8 cellular contexts compared by ENCODE assay signal in the genomic region with DNA sequence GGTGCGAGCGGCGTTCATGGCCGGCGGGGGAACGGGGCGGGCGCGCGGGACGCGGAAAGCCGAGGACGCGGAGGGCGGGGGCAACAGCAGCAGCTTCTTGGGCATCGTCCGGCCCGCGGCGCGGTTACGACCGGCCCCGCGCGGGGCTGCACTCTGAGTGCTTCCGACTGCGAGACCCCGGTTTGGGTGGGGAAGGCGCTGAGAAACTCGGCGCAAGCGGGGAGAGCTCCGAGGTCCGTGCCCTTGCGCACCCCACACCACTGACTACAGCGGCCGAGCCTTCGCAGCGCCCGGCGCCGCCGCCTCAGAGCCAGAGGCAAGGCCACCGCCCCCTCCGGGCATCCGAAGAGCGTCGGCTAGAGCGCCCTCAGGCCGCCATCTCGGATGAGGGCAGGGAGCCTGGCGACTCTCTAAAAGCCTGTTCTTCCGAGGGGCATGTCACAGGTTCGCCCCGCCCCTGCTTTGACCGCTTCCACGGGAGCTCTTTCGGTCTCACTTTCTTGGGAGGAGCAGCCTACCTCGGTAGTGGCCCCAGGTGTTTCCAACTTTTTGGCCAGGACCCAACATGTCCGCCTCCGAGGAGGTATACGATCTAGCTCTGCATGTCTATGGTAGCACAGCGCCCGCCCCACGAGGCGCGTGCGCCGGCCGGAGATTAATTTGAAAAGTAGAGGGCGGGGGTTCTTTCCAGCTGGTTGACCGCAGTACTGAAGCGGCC. TPM values are rescaled to one million over a fixed set of nuclear protein-coding genes. Genes with fewer than 3 reads are reported as not detected.
DNase-seq lines count a peak whose midpoint lies in the region; ATAC-seq and TF ChIP-seq lines count a peak whose summit lies in the region.

A gene with protein sequence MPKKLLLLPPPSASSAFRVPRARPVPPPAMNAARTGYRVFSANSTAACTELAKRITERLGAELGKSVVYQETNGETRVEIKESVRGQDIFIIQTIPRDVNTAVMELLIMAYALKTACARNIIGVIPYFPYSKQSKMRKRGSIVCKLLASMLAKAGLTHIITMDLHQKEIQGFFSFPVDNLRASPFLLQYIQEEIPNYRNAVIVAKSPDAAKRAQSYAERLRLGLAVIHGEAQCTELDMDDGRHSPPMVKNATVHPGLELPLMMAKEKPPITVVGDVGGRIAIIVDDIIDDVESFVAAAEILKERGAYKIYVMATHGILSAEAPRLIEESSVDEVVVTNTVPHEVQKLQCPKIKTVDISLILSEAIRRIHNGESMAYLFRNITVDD (minus strand): TSS at position 318 of the 718 bp plus-strand sequence. CDS start 213 bp downstream, at position 105.

- H4K20me1 ChIP-seq in KMS-11 (ENCODE audit: insufficient read depth), result no peaks in the 10 kb centered on the region

- TF ChIP-seq CTCF in KMS-11 (conservative IDR thresholded peaks at IDR 0.05; ENCODE audit: low read depth, low read length) (peak; percentile 58), fibroblast of mammary gland (conservative IDR thresholded peaks at IDR 0.05; ENCODE audit: control insufficient read depth, insufficient read depth, low read depth, low read length) (peak; percentile 45), natural killer cell (IDR thresholded peaks at IDR 0.05) (peak; percentile 39)

- H3K27ac Mint-ChIP-seq in activated T-helper 1 cell treated with anti-CD3 and anti-CD28 coated beads, Interleukin-12 subunit alpha, Interleukin-12 subunit beta, Interleukin-2, Interleukin-4 antibody, amounts not matched to agents 30 ng/mL and 10 ng/mL and 1 ng/mL, durations not matched to agents 14 hours and 24 hours and 36 hours, result peak within 1 kb of the TSS; percentile 99
- H3K27ac Mint-ChIP-seq in natural killer cell, result peak within 1 kb of the TSS; percentile 94 to 97

- peak within 1 kb of the TSS; percentile 93 for H3K4me3 Mint-ChIP-seq in activated T-helper 1 cell treated with anti-CD3 and anti-CD28 coated beads, Interleukin-12 subunit alpha, Interleukin-12 subunit beta, Interleukin-2, Interleukin-4 antibody, amounts not matched to agents 30 ng/mL and 10 ng/mL and 1 ng/mL, durations not matched to agents 14 hours and 24 hours and 36 hours
- H3K4me3 Mint-ChIP-seq in natural killer cell, result peak within 1 kb of the TSS; percentile 98

- H3K79me2 ChIP-seq in KMS-11 (ENCODE audit: insufficient read depth, low read depth), result peaks cover 9% of the 10 kb centered on the region

- no peaks in the 10 kb centered on the region for H3K27me3 ChIP-seq in KMS-11 (ENCODE audit: insufficient read depth, low read depth)

- ATAC-seq in GM21723 (IDR thresholded peaks at IDR 0.05; ENCODE audit: unreplicated experiment) (peak; percentile 94), natural killer cell (peak; percentile 93 to 98 (median 94))

- H3K36me3 Mint-ChIP-seq in activated T-helper 1 cell treated with anti-CD3 and anti-CD28 coated beads, Interleukin-12 subunit alpha, Interleukin-12 subunit beta, Interleukin-2, Interleukin-4 antibody, amounts not matched to agents 30 ng/mL and 10 ng/mL and 1 ng/mL, durations not matched to agents 14 hours and 24 hours and 36 hours (ENCODE audit: low read depth), result no peaks in the 10 kb centered on the region
- no peaks in the 10 kb centered on the region for H3K36me3 Mint-ChIP-seq in natural killer cell

- peaks cover 28% of the 10 kb centered on the region for H3K4me1 Mint-ChIP-seq in activated T-helper 1 cell treated with anti-CD3 and anti-CD28 coated beads, Interleukin-12 subunit alpha, Interleukin-12 subunit beta, Interleukin-2, Interleukin-4 antibody, amounts not matched to agents 30 ng/mL and 10 ng/mL and 1 ng/mL, durations not matched to agents 14 hours and 24 hours and 36 hours (ENCODE audit: low read depth)
- H3K4me1 Mint-ChIP-seq in natural killer cell, result peaks cover 24 to 27% of the 10 kb centered on the region in 2 donors

- peak within 1 kb of the TSS; percentile 71 for H3K9ac ChIP-seq in KMS-11

- H3K36me3 ChIP-seq in KMS-11 (ENCODE audit: insufficient read depth), result no peaks in the 10 kb centered on the region

- H2AFZ ChIP-seq in KMS-11 (ENCODE audit: low read depth), result peak within 1 kb of the TSS; percentile 95

- intact Hi-C loops in activated T-helper 1 cell treated with anti-CD3 and anti-CD28 coated beads, Interleukin-12 subunit alpha, Interleukin-12 subunit beta, Interleukin-2, Interleukin-4 antibody, amounts not matched to agents 30 ng/mL and 10 ng/mL and 1 ng/mL, durations not matched to agents 14 hours and 24 hours and 36 hours (cut with micrococcal nuclease), result loop anchor here (1.0 to 10.0 kb wide), 5 partner anchors 30 to 251 kb away; a partner anchor contains a TSS
- intact Hi-C loops in natural killer cell (cut with micrococcal nuclease), result loop anchor here (1.0 to 5.0 kb wide), 3 partner anchors 32 to 318 kb away; a partner anchor contains a TSS

- H3K27me3 Mint-ChIP-seq in activated T-helper 1 cell treated with anti-CD3 and anti-CD28 coated beads, Interleukin-12 subunit alpha, Interleukin-12 subunit beta, Interleukin-2, Interleukin-4 antibody, amounts not matched to agents 30 ng/mL and 10 ng/mL and 1 ng/mL, durations not matched to agents 14 hours and 24 hours and 36 hours (ENCODE audit: insufficient read depth), result peaks cover 3% of the 10 kb centered on the region
- no peaks in the 10 kb centered on the region for H3K27me3 Mint-ChIP-seq in natural killer cell (ENCODE audit: low read depth in 2 of 2)

- H3K27ac ChIP-seq in KMS-11, result peak within 1 kb of the TSS; percentile 82

- DNase-seq in DMS79 treated with DMSO at 0.1 percent for 48 hours (lab: John Stamatoyannopoulos, UW) (peak; percentile 78), RKO (ENCODE audit: low spot score) (peak; percentile 93), fibroblast of mammary gland (ENCODE audit: low read depth) (peak; percentile 87), natural killer cell (peak; percentile 81)
- peak; percentile 82 for DNase-seq in activated T-helper 1 cell treated with anti-CD3 and anti-CD28 coated beads, Interleukin-12 subunit alpha, Interleukin-12 subunit beta, Interleukin-2, Interleukin-4 antibody, amounts not matched to agents 30 ng/mL and 10 ng/mL and 1 ng/mL, durations not matched to agents 14 hours and 24 hours and 36 hours (ENCODE audit: low spot score)
- DNase-seq in stimulated activated naive CD4-positive, alpha-beta T cell treated with Interleukin-2 at 50 U/mL for 16 hours (lab: John Stamatoyannopoulos, UW), result peak; percentile 81

- peaks cover 21% of the 10 kb centered on the region for H3K4me1 ChIP-seq in KMS-11 (ENCODE audit: low read depth, poor library complexity, severe bottlenecking)

- peak within 1 kb of the TSS; percentile 99 for H3K4me2 ChIP-seq in KMS-11

- no peak within 1 kb of the TSS for H3K4me3 ChIP-seq in KMS-11 (IDR thresholded peaks at IDR 0.05; ENCODE audit: insufficient read depth, low read depth, low read length)
- H3K4me3 ChIP-seq in fibroblast of mammary gland (ENCODE audit: control insufficient read depth, low read depth, low read length), result peak within 1 kb of the TSS; percentile 78

- no peaks in the 10 kb centered on the region for H3K9me3 Mint-ChIP-seq in activated T-helper 1 cell treated with anti-CD3 and anti-CD28 coated beads, Interleukin-12 subunit alpha, Interleukin-12 subunit beta, Interleukin-2, Interleukin-4 antibody, amounts not matched to agents 30 ng/mL and 10 ng/mL and 1 ng/mL, durations not matched to agents 14 hours and 24 hours and 36 hours
- H3K9me3 Mint-ChIP-seq in natural killer cell, result no peaks in the 10 kb centered on the region

RNA-seq across cellular contexts. Expression of the gene that starts here (rescaled TPM):
- 41.2 and 44.0 TPM in 2 replicates for total RNA-seq in activated T-helper 1 cell treated with anti-CD3 and anti-CD28 coated beads, Interleukin-12 subunit alpha, Interleukin-12 subunit beta, Interleukin-2, Interleukin-4 antibody, amounts not matched to agents 30 ng/mL and 10 ng/mL and 1 ng/mL, durations not matched to agents 14 hours and 24 hours and 36 hours
- 10 to 100 TPM; 32.9 to 45.2 (median 41.5) TPM for total RNA-seq in natural killer cell
